In genomic region chr18:63936156-63936931, GRCh38 we compare ENCODE assay signal across 8 cellular contexts. TPM values are rescaled to one million over a fixed set of nuclear protein-coding genes. Genes with fewer than 3 reads are reported as not detected.
A peak's percentile ranks its signal among the peaks of the same experiment; 100 is the strongest.
DNase-seq lines count a peak whose midpoint lies in the region; ATAC-seq and TF ChIP-seq lines count a peak whose summit lies in the region.

No MANE protein-coding gene starts in this region.

- intact Hi-C loops in right cardiac atrium (cut with DNase I) = loop anchor here in 3 of 4 donors (5.0 to 10.0 kb wide), 2 partner anchors 112 to 419 kb away; no protein-coding TSS in a partner anchor

- TF ChIP-seq CTCF in GM12872 (IDR thresholded peaks at IDR 0.05; ENCODE audit: insufficient read depth, low read depth, low read length) = peak; percentile 77
- TF ChIP-seq CTCF in progenitor cell of endocrine pancreas (IDR thresholded peaks at IDR 0.05; ENCODE audit: unreplicated experiment) = peak; percentile 81

- no peaks in the 10 kb centered on the region for H3K4me1 ChIP-seq in right cardiac atrium (ENCODE audit: control insufficient read depth, insufficient read depth, low read length)

- peak overlapping the region; percentile 34 for H3K4me3 ChIP-seq in right cardiac atrium (ENCODE audit: low read length)

- no peaks in the 10 kb centered on the region for H3K27me3 ChIP-seq in right cardiac atrium (ENCODE audit: control insufficient read depth, insufficient read depth)

- H3K27ac ChIP-seq in right cardiac atrium (ENCODE audit: low read length) = no peak overlapping the region

- H3K9me3 ChIP-seq in right cardiac atrium (ENCODE audit: control insufficient read depth, low read length) = no peaks in the 10 kb centered on the region

- H3K36me3 Mint-ChIP-seq in progenitor cell of endocrine pancreas (ENCODE audit: insufficient read depth) = no peaks in the 10 kb centered on the region

- peak; percentile 99 for ATAC-seq in right cardiac atrium

- H3K4me3 Mint-ChIP-seq in progenitor cell of endocrine pancreas (ENCODE audit: low read depth) = peak overlapping the region; percentile 68

- no peaks in the 10 kb centered on the region for H3K9me3 Mint-ChIP-seq in progenitor cell of endocrine pancreas (ENCODE audit: low read depth)

- DNase-seq in HCEC 1CT (peak; percentile 74), M059J (ENCODE audit: low read depth) (peak; percentile 84), SKM-1 (lab: John Stamatoyannopoulos, UW; ENCODE audit: unreplicated experiment) (peak; percentile 93), amygdala (lab: John Stamatoyannopoulos, UW) (peak in 53 of 56 donors; percentile 4 to 79 (median 53)), right cardiac atrium (peak; percentile 87 to 94 (median 92)), progenitor cell of endocrine pancreas (ENCODE audit: low spot score, unreplicated experiment) (peak; percentile 68), NCI-H446 treated with DMSO at 0.1 percent for 48 hours (lab: John Stamatoyannopoulos, UW) (no peak)

- no peak overlapping the region for H3K27ac Mint-ChIP-seq in progenitor cell of endocrine pancreas

- WGBS in right cardiac atrium = under 1% methylated on average over 54 of the region's 54 CpGs

- H3K27me3 Mint-ChIP-seq in progenitor cell of endocrine pancreas = peaks cover 15% of the 10 kb centered on the region

- H3K4me1 Mint-ChIP-seq in progenitor cell of endocrine pancreas (ENCODE audit: low read depth) = no peaks in the 10 kb centered on the region

RNA-seq across cellular contexts. Expression of gene HMSD, which starts 12.8 kb away (rescaled TPM):
- total RNA-seq in M059J (2014; rRNA removed; shearing (Covaris generic)) = 0.84 and 1.6 TPM in 2 replicates
- total RNA-seq in right cardiac atrium (1 to 10 TPM in 2 of 4 donors, not detected in 2; 1.1 TPM), progenitor cell of endocrine pancreas (5.5 and 7.2 TPM in 2 replicates)
- 0.20 TPM for polyA plus RNA-seq in right cardiac atrium

RNA-seq across cellular contexts. Expression of gene SERPINB10, which starts 28.6 kb away (rescaled TPM):
- not detected in 2 replicates for total RNA-seq in M059J (2014; rRNA removed; shearing (Covaris generic))
- total RNA-seq in right cardiac atrium (not detected), progenitor cell of endocrine pancreas (not detected in 2 replicates)
- polyA plus RNA-seq in right cardiac atrium = not detected

RNA-seq across cellular contexts. Expression of gene SERPINB8, which starts 33.5 kb away (rescaled TPM):
- 24.9 and 27.5 TPM in 2 replicates for total RNA-seq in M059J (2014; rRNA removed; shearing (Covaris generic))
- total RNA-seq in right cardiac atrium (1 to 10 TPM; 3.8 to 9.6 (median 5.5) TPM), progenitor cell of endocrine pancreas (3.1 and 5.4 TPM in 2 replicates)
- 1.9 TPM for polyA plus RNA-seq in right cardiac atrium

RNA-seq across cellular contexts. Expression of gene SERPINB2, which starts 48.8 kb away (rescaled TPM):
- 24.2 and 26.6 TPM in 2 replicates for total RNA-seq in M059J (2014; rRNA removed; shearing (Covaris generic))
- total RNA-seq in right cardiac atrium = not detected
- polyA plus RNA-seq in right cardiac atrium = not detected
- not detected in 2 replicates for total RNA-seq in progenitor cell of endocrine pancreas
